Comparison of ENCODE assay signal across 8 cellular contexts in the genomic region with DNA sequence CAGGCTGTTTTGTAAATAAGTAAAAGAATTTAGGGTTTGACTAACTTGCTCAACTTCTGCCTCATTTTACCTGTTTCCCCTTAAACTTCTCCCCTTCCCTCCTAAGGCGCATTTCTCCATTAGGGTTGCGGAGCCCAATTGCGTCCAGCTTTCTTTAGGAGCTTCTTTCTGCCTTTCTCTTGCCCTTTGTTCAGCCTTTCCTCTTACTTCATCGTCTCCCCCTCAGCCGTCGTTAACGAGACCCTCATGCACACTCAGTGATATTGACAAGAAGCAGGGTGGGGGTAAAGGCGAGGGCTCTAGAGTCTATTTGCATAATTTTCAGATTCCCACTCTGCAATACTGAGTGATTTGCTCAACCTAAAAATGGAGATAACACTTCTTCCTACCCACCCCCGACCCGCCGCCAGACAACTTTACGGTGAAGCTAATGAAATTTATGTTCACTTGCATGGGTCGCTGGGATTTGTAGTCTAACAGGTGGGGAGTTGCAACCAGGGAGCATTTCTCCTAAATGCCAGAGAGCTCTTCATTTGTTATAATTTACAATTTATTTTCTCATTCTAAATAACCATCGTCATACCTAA. TPM values are rescaled to one million over a fixed set of nuclear protein-coding genes. Genes with fewer than 3 reads are reported as not detected.
DNase-seq lines count a peak whose midpoint lies in the region; ATAC-seq and TF ChIP-seq lines count a peak whose summit lies in the region.

No MANE protein-coding gene starts in this region.

- H3K79me2 ChIP-seq in KMS-11 (ENCODE audit: insufficient read depth, low read depth) = no peaks in the 10 kb centered on the region
- no peaks in the 10 kb centered on the region for H3K79me2 ChIP-seq in neural cell (replicated peaks; ENCODE audit: insufficient read depth, low read length)

- H3K27ac ChIP-seq in KMS-11 (peak overlapping the region; percentile 96), neural cell (ENCODE audit: low read length) (peak overlapping the region; percentile 84)

- H3K9me3 Mint-ChIP-seq in CD14-positive monocyte = no peaks in the 10 kb centered on the region
- no peaks in the 10 kb centered on the region for H3K9me3 Mint-ChIP-seq in effector memory CD8-positive, alpha-beta T cell

- no peak for TF ChIP-seq CTCF in CD14-positive monocyte (IDR thresholded peaks at IDR 0.05)
- no peak for TF ChIP-seq CTCF in KMS-11 (conservative IDR thresholded peaks at IDR 0.05; ENCODE audit: low read depth, low read length)
- TF ChIP-seq CTCF in neural cell (IDR thresholded peaks at IDR 0.05; ENCODE audit: poor library complexity, severe bottlenecking) = no peak

- no peak for TF ChIP-seq RAD21 in neural cell (conservative IDR thresholded peaks at IDR 0.05)

- no peaks in the 10 kb centered on the region for H3K9me3 ChIP-seq in neural cell (ENCODE audit: low read length)

- H3K4me3 Mint-ChIP-seq in CD14-positive monocyte = peak overlapping the region; percentile 95 to 98
- H3K4me3 Mint-ChIP-seq in effector memory CD8-positive, alpha-beta T cell = peak overlapping the region; percentile 93 to 97

- no peak for ATAC-seq in effector memory CD8-positive, alpha-beta T cell (replicated peaks)
- ATAC-seq in GM18498 (IDR thresholded peaks at IDR 0.05; ENCODE audit: unreplicated experiment) (no peak), HG02973 (IDR thresholded peaks at IDR 0.05; ENCODE audit: unreplicated experiment) (no peak), GM19023 (IDR thresholded peaks at IDR 0.05; ENCODE audit: unreplicated experiment) (no peak)

- intact Hi-C loops in CD14-positive monocyte (cut with micrococcal nuclease) = loop anchor here (5.0 to 10.0 kb wide), 5 partner anchors 132 to 334 kb away; partner anchors contain the start of genes TRMO (in 2 of the 2), NANS (in 1 of the 2) and TRIM14 (in 1 of the 2)

- H3K9ac ChIP-seq in KMS-11 = peak overlapping the region; percentile 90; the same call in 1 of the 2 replicates
- peak overlapping the region; percentile 81 for H3K9ac ChIP-seq in neural cell (ENCODE audit: low read length)

- DNase-seq in CD14-positive monocyte (ENCODE audit: low spot score) = no peak
- peak; percentile 35 to 46 for DNase-seq in activated CD4-positive, alpha-beta T cell treated with anti-CD3 and anti-CD28 coated beads for 4 hours
- DNase-seq in effector memory CD8-positive, alpha-beta T cell = peak in 2 of 3 experiments; percentile 7 to 13

- H3K4me1 Mint-ChIP-seq in CD14-positive monocyte = peaks cover 39% of the 10 kb centered on the region
- H3K4me1 Mint-ChIP-seq in effector memory CD8-positive, alpha-beta T cell (ENCODE audit: low read depth in 2 of 2) = peaks cover 26% of the 10 kb centered on the region in 2 donors

- H3K27ac Mint-ChIP-seq in CD14-positive monocyte = peak overlapping the region; percentile 95 to 99 (median 98)
- peak overlapping the region; percentile 91 to 96 for H3K27ac Mint-ChIP-seq in effector memory CD8-positive, alpha-beta T cell

- H3K9me2 ChIP-seq in neural cell (ENCODE audit: insufficient read depth, low read length) = no peaks in the 10 kb centered on the region

- no peaks in the 10 kb centered on the region for H3K27me3 Mint-ChIP-seq in CD14-positive monocyte (ENCODE audit: low read depth in 3 of 3)
- H3K27me3 Mint-ChIP-seq in effector memory CD8-positive, alpha-beta T cell = no peaks in the 10 kb centered on the region

- no peaks in the 10 kb centered on the region for H3K27me3 ChIP-seq in KMS-11 (ENCODE audit: insufficient read depth, low read depth)
- H3K27me3 ChIP-seq in neural cell (ENCODE audit: insufficient read depth, low read depth, low read length) = peaks cover 10% of the 10 kb centered on the region

- H3K36me3 Mint-ChIP-seq in CD14-positive monocyte = peaks cover 14% of the 10 kb centered on the region in 2 donors
- peaks cover 18% of the 10 kb centered on the region for H3K36me3 Mint-ChIP-seq in effector memory CD8-positive, alpha-beta T cell (ENCODE audit: insufficient read depth)

- no peaks in the 10 kb centered on the region for H3F3A ChIP-seq in neural cell (ENCODE audit: insufficient read depth, low read length, poor library complexity, severe bottlenecking)

- H3K36me3 ChIP-seq in KMS-11 (ENCODE audit: insufficient read depth) = no peaks in the 10 kb centered on the region
- no peaks in the 10 kb centered on the region for H3K36me3 ChIP-seq in neural cell (ENCODE audit: insufficient read depth, low read length)

- peaks cover 13% of the 10 kb centered on the region for H3K4me1 ChIP-seq in KMS-11 (ENCODE audit: low read depth, poor library complexity, severe bottlenecking)

- H4K20me1 ChIP-seq in KMS-11 (ENCODE audit: insufficient read depth) (no peaks in the 10 kb centered on the region), neural cell (ENCODE audit: insufficient read depth) (no peaks in the 10 kb centered on the region)

- H3K4me3 ChIP-seq in KMS-11 (IDR thresholded peaks at IDR 0.05; ENCODE audit: insufficient read depth, low read depth, low read length) (no peak overlapping the region), neural cell (ENCODE audit: low read length) (peak overlapping the region; percentile 95)

- TF ChIP-seq EP300 in neural cell (conservative IDR thresholded peaks at IDR 0.05; ENCODE audit: poor library complexity, severe bottlenecking) = no peak

- H2AFZ ChIP-seq in KMS-11 (ENCODE audit: low read depth) (peak overlapping the region; percentile 96), neural cell (ENCODE audit: low read depth, low read length) (peak overlapping the region; percentile 93)

- peak overlapping the region; percentile 57 for H3K4me2 ChIP-seq in KMS-11
- peak overlapping the region; percentile 71 for H3K4me2 ChIP-seq in neural cell (ENCODE audit: low read length)

TF ChIP-seq in neural cell, 6 proteins besides CTCF, POLR2A, EP300 and RAD21:
- TF ChIP-seq MXI1 (conservative IDR thresholded peaks at IDR 0.05; ENCODE audit: poor library complexity, severe bottlenecking) = no peak
- TF ChIP-seq EZH2 (IDR thresholded peaks at IDR 0.05; ENCODE audit: borderline replicate concordance, insufficient read depth, low read length, poor library complexity, severe bottlenecking) = no peak
- TF ChIP-seq, protein P1, sequence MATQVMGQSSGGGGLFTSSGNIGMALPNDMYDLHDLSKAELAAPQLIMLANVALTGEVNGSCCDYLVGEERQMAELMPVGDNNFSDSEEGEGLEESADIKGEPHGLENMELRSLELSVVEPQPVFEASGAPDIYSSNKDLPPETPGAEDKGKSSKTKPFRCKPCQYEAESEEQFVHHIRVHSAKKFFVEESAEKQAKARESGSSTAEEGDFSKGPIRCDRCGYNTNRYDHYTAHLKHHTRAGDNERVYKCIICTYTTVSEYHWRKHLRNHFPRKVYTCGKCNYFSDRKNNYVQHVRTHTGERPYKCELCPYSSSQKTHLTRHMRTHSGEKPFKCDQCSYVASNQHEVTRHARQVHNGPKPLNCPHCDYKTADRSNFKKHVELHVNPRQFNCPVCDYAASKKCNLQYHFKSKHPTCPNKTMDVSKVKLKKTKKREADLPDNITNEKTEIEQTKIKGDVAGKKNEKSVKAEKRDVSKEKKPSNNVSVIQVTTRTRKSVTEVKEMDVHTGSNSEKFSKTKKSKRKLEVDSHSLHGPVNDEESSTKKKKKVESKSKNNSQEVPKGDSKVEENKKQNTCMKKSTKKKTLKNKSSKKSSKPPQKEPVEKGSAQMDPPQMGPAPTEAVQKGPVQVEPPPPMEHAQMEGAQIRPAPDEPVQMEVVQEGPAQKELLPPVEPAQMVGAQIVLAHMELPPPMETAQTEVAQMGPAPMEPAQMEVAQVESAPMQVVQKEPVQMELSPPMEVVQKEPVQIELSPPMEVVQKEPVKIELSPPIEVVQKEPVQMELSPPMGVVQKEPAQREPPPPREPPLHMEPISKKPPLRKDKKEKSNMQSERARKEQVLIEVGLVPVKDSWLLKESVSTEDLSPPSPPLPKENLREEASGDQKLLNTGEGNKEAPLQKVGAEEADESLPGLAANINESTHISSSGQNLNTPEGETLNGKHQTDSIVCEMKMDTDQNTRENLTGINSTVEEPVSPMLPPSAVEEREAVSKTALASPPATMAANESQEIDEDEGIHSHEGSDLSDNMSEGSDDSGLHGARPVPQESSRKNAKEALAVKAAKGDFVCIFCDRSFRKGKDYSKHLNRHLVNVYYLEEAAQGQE (IDR thresholded peaks at IDR 0.05; ENCODE audit: borderline replicate concordance) = no peak
- TF ChIP-seq SMC3 (conservative IDR thresholded peaks at IDR 0.05; ENCODE audit: poor library complexity) = no peak
- no peak for TF ChIP-seq POLR2AphosphoS5 (IDR thresholded peaks at IDR 0.05)
- TF ChIP-seq TAF1 (IDR thresholded peaks at IDR 0.05; ENCODE audit: low read depth) = no peak

RNA-seq across cellular contexts. Expression of gene TBC1D2, which starts 1.3 kb away (rescaled TPM):
- polyA plus RNA-seq in CD14-positive monocyte (10 to 100 TPM; 23.2 to 34.4 TPM), neural cell (4.1 and 5.0 TPM in 2 replicates)
- 1.2 and 2.4 TPM in 2 replicates for polyA minus RNA-seq in neural cell
